In the genomic region with DNA sequence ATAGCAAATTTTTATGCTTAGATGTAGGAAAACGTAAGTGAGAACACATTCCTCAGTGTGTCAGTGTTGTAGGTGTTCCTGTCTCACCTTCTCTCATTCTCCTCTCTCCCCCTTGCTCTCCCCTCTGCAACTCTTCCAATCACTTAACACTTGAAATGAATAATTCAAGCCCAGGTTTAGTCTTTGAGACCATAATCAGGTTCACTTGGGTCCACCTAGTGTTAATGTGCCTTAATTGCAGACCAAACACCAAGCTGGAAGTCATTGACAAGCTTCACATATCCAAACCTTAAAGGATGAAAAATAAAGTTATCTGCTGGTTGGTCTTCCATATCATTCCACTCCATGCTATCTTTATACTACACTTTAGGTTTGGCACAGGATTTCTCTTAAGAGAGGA, we compare ENCODE assay signal across 8 cellular contexts. TPM values are rescaled to one million over a fixed set of nuclear protein-coding genes. Genes with fewer than 3 reads are reported as not detected.
DNase-seq lines count a peak whose midpoint lies in the region; TF ChIP-seq lines count a peak whose summit lies in the region.

No MANE protein-coding gene starts in this region.

- intact Hi-C loops in MCF 10A (cut with micrococcal nuclease) (no loop called here), breast epithelium (cut with DNase I; ENCODE audit: low total_unique reads) (no loop called here), transverse colon (cut with DNase I; ENCODE audit: low total_unique reads) (no loop called here)

- no peak overlapping the region for H3K9ac ChIP-seq in Loucy (ENCODE audit: low read depth, low read length, poor library complexity, severe bottlenecking)

- no peaks in the 10 kb centered on the region for H3K9me2 ChIP-seq in Loucy (replicated peaks; ENCODE audit: low read depth, low read length)

- H3K9me3 ChIP-seq in breast epithelium (no peaks in the 10 kb centered on the region), Loucy (ENCODE audit: insufficient read depth, low read depth, low read length) (no peaks in the 10 kb centered on the region), transverse colon (no peaks in the 10 kb centered on the region), MG63 (no peaks in the 10 kb centered on the region)

- 96 to 100% methylated on average over 1 of the region's 1 CpG for WGBS in transverse colon (ENCODE audit: low coverage in 1 of 2), 2 donors

- TF ChIP-seq POLR2A in breast epithelium (IDR thresholded peaks at IDR 0.05) (no peak), transverse colon (IDR thresholded peaks at IDR 0.05) (no peak)

- in situ Hi-C loops in transverse colon (cut with MboI; ENCODE audit: low pct_ligation_motif_present in 1 of 4, low pct_unique_long_range_greater_than_20kb in 1 of 4, low sequenced_read_pairs in 3 of 4): no loop called here

- TF ChIP-seq CTCF in MCF 10A (IDR thresholded peaks at IDR 0.05; ENCODE audit: unreplicated experiment) (peak; percentile 44), breast epithelium (IDR thresholded peaks at IDR 0.05) (no peak), Loucy (conservative IDR thresholded peaks at IDR 0.05; ENCODE audit: low read length) (peak; percentile 71), transverse colon (IDR thresholded peaks at IDR 0.05) (peak; percentile 12 to 35 (median 26))

- peaks cover 2% of the 10 kb centered on the region for H3K36me3 ChIP-seq in breast epithelium
- H3K36me3 ChIP-seq in Loucy (ENCODE audit: insufficient read depth, low read length): no peaks in the 10 kb centered on the region; the same call in 1 of the 2 replicates
- peaks cover 0 to 10% (median 0%) of the 10 kb centered on the region in 4 donors for H3K36me3 ChIP-seq in transverse colon
- H3K36me3 ChIP-seq in MG63: no peaks in the 10 kb centered on the region

- H3K36me3 Mint-ChIP-seq in MCF 10A (ENCODE audit: insufficient read depth, unreplicated experiment): no peaks in the 10 kb centered on the region

- CTCF ChIA-PET in MCF 10A (lab: Yijun Ruan, JAX): interaction anchor here (0.6 to 3.2 kb wide), 8 partner anchors 13 to 861 kb away, joined by 3 to 36 read pairs (median 4); no protein-coding TSS in a partner anchor

- H3K27ac Mint-ChIP-seq in MCF 10A (ENCODE audit: low read depth, unreplicated experiment): no peak overlapping the region

- no peak overlapping the region for H3K4me3 Mint-ChIP-seq in MCF 10A (ENCODE audit: unreplicated experiment)

- H3K4me1 ChIP-seq in breast epithelium (no peaks in the 10 kb centered on the region), Loucy (ENCODE audit: insufficient read depth, low read length, poor library complexity, severe bottlenecking) (peaks cover 7% of the 10 kb centered on the region), transverse colon (no peaks in the 10 kb centered on the region)

- H3F3A ChIP-seq in Loucy (ENCODE audit: low read depth): no peaks in the 10 kb centered on the region

- no peak overlapping the region for H3K4me3 ChIP-seq in breast epithelium
- H3K4me3 ChIP-seq in Loucy (ENCODE audit: low read length, poor library complexity, severe bottlenecking): no peak overlapping the region
- no peak overlapping the region for H3K4me3 ChIP-seq in transverse colon
- H3K4me3 ChIP-seq in MG63: no peak overlapping the region

- no peaks in the 10 kb centered on the region for H3K27me3 ChIP-seq in breast epithelium
- no peaks in the 10 kb centered on the region for H3K27me3 ChIP-seq in Loucy (ENCODE audit: insufficient read depth, low read length, poor library complexity, severe bottlenecking)
- no peaks in the 10 kb centered on the region for H3K27me3 ChIP-seq in transverse colon
- H3K27me3 ChIP-seq in MG63: no peaks in the 10 kb centered on the region

- H4K20me1 ChIP-seq in Loucy (ENCODE audit: insufficient read depth, low read length, poor library complexity, severe bottlenecking): no peaks in the 10 kb centered on the region

- H3K27me3 Mint-ChIP-seq in MCF 10A (ENCODE audit: insufficient read depth, unreplicated experiment): no peaks in the 10 kb centered on the region

- POLR2A ChIA-PET in MCF 10A (lab: Yijun Ruan, JAX): interaction anchor here (0.5 kb wide), 1 partner anchor 9 kb away, joined by 3 read pairs; no protein-coding TSS in a partner anchor

- H3K4me1 Mint-ChIP-seq in MCF 10A (ENCODE audit: insufficient read depth, unreplicated experiment): no peaks in the 10 kb centered on the region

- TF ChIP-seq EP300 in transverse colon (IDR thresholded peaks at IDR 0.05; ENCODE audit: low read depth): no peak

- H2AFZ ChIP-seq in Loucy (ENCODE audit: low read length): no peak overlapping the region

- H3K27ac ChIP-seq in breast epithelium (no peak overlapping the region), transverse colon (no peak overlapping the region)

- H3K79me2 ChIP-seq in Loucy (ENCODE audit: insufficient read depth, low read length): no peaks in the 10 kb centered on the region

- no peak overlapping the region for H3K4me2 ChIP-seq in Loucy (ENCODE audit: low read depth, low read length, poor library complexity, severe bottlenecking)

- H3K9me3 Mint-ChIP-seq in MCF 10A (ENCODE audit: unreplicated experiment): no peaks in the 10 kb centered on the region

- no TSS peak for BruUV-seq in MCF 10A (replicated peaks; lab: Mats Ljungman, UMichigan)

- peak; percentile 35 for DNase-seq in MCF 10A (ENCODE audit: unreplicated experiment)
- DNase-seq in breast epithelium (ENCODE audit: low spot score in 2 of 2): no peak
- peak; percentile 38 for DNase-seq in dermis blood vessel endothelial cell
- no peak for DNase-seq in transverse colon
- no peak for DNase-seq in nucleus accumbens (lab: John Stamatoyannopoulos, UW)
- DNase-seq in HPDE6-E6E7 (ENCODE audit: extremely low spot score): no peak
- no peak for DNase-seq in MG63

RNA-seq across cellular contexts. Expression of a gene that starts 37.0 kb away (rescaled TPM):
- 6.7 and 10.2 TPM in 2 replicates for total RNA-seq in MCF 10A (2022)
- 10 to 100 TPM; 10.4 to 29.2 (median 20.2) TPM for total RNA-seq in breast epithelium
- 8.7 and 9.9 TPM in 2 replicates for total RNA-seq in dermis blood vessel endothelial cell
- total RNA-seq in transverse colon: 10 to 100 TPM in 1 of 4 donors, 1 to 10 TPM in 3; 1.4 to 16.2 (median 4.4) TPM
- total RNA-seq in MG63 (2014; rRNA removed; shearing (Covaris generic); ENCODE audit: low replicate concordance): 12.7 and 28.1 TPM in 2 replicates

RNA-seq across cellular contexts. Expression of a gene that starts 37.1 kb away (rescaled TPM):
- total RNA-seq in MCF 10A (2022) (29.6 and 38.5 TPM in 2 replicates), breast epithelium (10 to 100 TPM; 40.3 to 56.2 (median 55.9) TPM), dermis blood vessel endothelial cell (57.0 and 63.8 TPM in 2 replicates), transverse colon (10 to 100 TPM; 19.3 to 63.4 (median 37.5) TPM)
- total RNA-seq in MG63 (2014; rRNA removed; shearing (Covaris generic); ENCODE audit: low replicate concordance): 45.4 and 79.6 TPM in 2 replicates

Comparison
In these comparisons a context has a peak if more than half of its experiments do, and no peak if none do; other contexts are left out.
1. DNase-seq: peak in MCF 10A (single experiment) and dermis blood vessel endothelial cell (single experiment); none in breast epithelium (0 of 2), transverse colon (single experiment), nucleus accumbens (0 of 56), HPDE6-E6E7 (single experiment) and MG63 (single experiment).
2. CTCF ChIP-seq: peak in MCF 10A (single experiment), Loucy (single experiment) and transverse colon (5 of 5); none in breast epithelium (0 of 3).